Comparison of ENCODE assay signal across 17 cellular contexts in the genomic region with DNA sequence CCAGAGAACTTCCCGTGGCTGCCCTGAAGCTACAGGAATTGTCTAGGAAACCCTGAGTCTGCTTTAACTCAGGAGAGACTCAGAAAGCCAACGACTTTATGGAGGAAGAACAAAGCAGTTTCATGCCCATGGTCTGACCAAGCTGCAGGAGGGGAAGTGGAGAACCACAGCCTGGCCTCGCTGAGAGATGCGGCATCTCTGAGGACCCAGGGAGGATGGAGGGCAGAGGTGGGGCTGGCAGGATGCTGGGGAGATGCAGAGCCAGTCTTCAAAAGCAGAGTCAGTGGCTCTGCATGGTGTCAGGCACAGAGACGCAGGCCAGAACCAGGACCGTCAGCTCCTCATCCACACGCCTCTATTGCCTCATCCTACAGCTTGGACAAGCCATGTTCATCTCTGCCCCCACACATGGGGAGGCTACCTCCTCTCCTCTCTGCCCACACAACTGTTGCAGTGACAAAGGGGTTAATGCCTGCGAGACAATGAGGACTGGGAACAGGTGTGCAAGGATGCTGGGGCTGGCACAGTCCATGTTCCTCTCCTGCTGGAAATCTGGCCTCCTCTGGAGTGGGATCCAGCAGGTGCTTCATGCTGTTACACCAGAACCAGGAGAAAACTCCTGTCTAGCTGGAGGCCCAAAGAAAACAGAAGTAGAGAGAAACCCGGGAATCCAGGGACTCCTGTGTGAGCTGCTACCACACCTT.
DNase-seq lines count a peak whose midpoint lies in the region; ATAC-seq and TF ChIP-seq lines count a peak whose summit lies in the region.
"Had no signal": no experiment of that assay in that cellular context is flagged by ENCODE, and none has a peak within 500 bp of the region (broad histone marks: within the 10 kb centered on the region; RNA-seq: fewer than 3 reads in every experiment).

No MANE protein-coding gene starts in this region.

- no peaks in the 10 kb centered on the region for H3K9me2 ChIP-seq in PC-3 (replicated peaks; ENCODE audit: low read length)

- TF ChIP-seq CTCF in HEK293 (tag by site-specific recombination; IDR thresholded peaks at IDR 0.05): no peak
- TF ChIP-seq CTCF in osteoblast (IDR thresholded peaks at IDR 0.05; ENCODE audit: extremely low read depth, low read depth, low read length): no peak
- TF ChIP-seq CTCF in PC-3 (conservative IDR thresholded peaks at IDR 0.05; ENCODE audit: low read depth, low read length): no peak

- H3K79me2 ChIP-seq in osteoblast (ENCODE audit: insufficient read depth, low read length) (no peaks in the 10 kb centered on the region), PC-3 (ENCODE audit: low read length) (no peaks in the 10 kb centered on the region)

- H3K27ac ChIP-seq in HEK293 (ENCODE audit: extremely low read depth, low read depth, low read length) (no peak overlapping the region), osteoblast (ENCODE audit: low read depth, low read length) (no peak overlapping the region), PC-3 (ENCODE audit: low read length) (no peak overlapping the region)
- H3K27ac ChIP-seq: RWPE1 had no signal

- H4K20me1 ChIP-seq in osteoblast (ENCODE audit: insufficient read depth, low read length) (no peaks in the 10 kb centered on the region), PC-3 (ENCODE audit: low read length) (no peaks in the 10 kb centered on the region)

- no peak overlapping the region for H3K4me3 Mint-ChIP-seq in activated naive CD4-positive, alpha-beta T cell treated with anti-CD3 and anti-CD28 coated beads, Interleukin-2, amount 10 ng/mL, durations not matched to agents 7 days and 5 days
- H3K4me3 Mint-ChIP-seq in T-helper 17 cell: no peak overlapping the region
- H3K4me3 Mint-ChIP-seq: GM23338 had no signal

- H3K27me3 Mint-ChIP-seq in activated naive CD4-positive, alpha-beta T cell treated with anti-CD3 and anti-CD28 coated beads, Interleukin-2, amount 10 ng/mL, durations not matched to agents 7 days and 5 days: peaks cover 56% of the 10 kb centered on the region
- H3K27me3 Mint-ChIP-seq in T-helper 17 cell: peaks cover 38% of the 10 kb centered on the region

- CTCF ChIA-PET in activated naive CD4-positive, alpha-beta T cell treated with anti-CD3 and anti-CD28 coated beads, Interleukin-2, amount 10 ng/mL, durations not matched to agents 7 days and 5 days (lab: Charles Lee): interaction anchor here (1.5 to 2.7 kb wide), 3 partner anchors 10 to 271 kb away, joined by 5 to 14 read pairs (median 5); no protein-coding TSS in a partner anchor
- CTCF ChIA-PET in HEK293 (lab: Yijun Ruan, JAX) (interaction anchor here (0.8 to 1.8 kb wide), 3 partner anchors 9 to 268 kb away, joined by 3 to 5 read pairs (median 4); no protein-coding TSS in a partner anchor), PC-3 (lab: Charles Lee) (interaction anchor here (1.9 kb wide), 1 partner anchor 10 kb away, joined by 8 read pairs; no protein-coding TSS in a partner anchor)

- H3K4me2 ChIP-seq in osteoblast (ENCODE audit: insufficient read depth, low read length) (no peak overlapping the region), PC-3 (ENCODE audit: low read length) (no peak overlapping the region)
- H3K4me2 ChIP-seq: GM23338 had no signal

- H3K4me3 ChIP-seq in HEK293 (ENCODE audit: low read depth, low read length) (no peak overlapping the region), osteoblast (ENCODE audit: insufficient read depth, low read length) (no peak overlapping the region), PC-3 (ENCODE audit: low read length) (no peak overlapping the region)
- H3K4me3 ChIP-seq: GM12878, GM23338 had no signal

- H2AFZ ChIP-seq in osteoblast (ENCODE audit: low read length): no peak overlapping the region
- no peak overlapping the region for H2AFZ ChIP-seq in PC-3 (ENCODE audit: low read length)
- H2AFZ ChIP-seq: GM23338 had no signal

- H3K9me3 ChIP-seq in HEK293 (ENCODE audit: control insufficient read depth, insufficient read depth, low read depth, low read length) (no peaks in the 10 kb centered on the region), T-helper 17 cell (ENCODE audit: control insufficient read depth, low read length, poor library complexity, severe bottlenecking) (no peaks in the 10 kb centered on the region), osteoblast (ENCODE audit: low read depth, low read length) (no peaks in the 10 kb centered on the region), PC-3 (ENCODE audit: low read length) (no peaks in the 10 kb centered on the region)
- H3K9me3 ChIP-seq: Caco-2 had no signal

- peaks cover 12% of the 10 kb centered on the region for H3K4me1 Mint-ChIP-seq in activated naive CD4-positive, alpha-beta T cell treated with anti-CD3 and anti-CD28 coated beads, Interleukin-2, amount 10 ng/mL, durations not matched to agents 7 days and 5 days
- H3K4me1 Mint-ChIP-seq in T-helper 17 cell: peaks cover 5% of the 10 kb centered on the region
- H3K4me1 Mint-ChIP-seq: GM23338 had no signal

- no peaks in the 10 kb centered on the region for H3K36me3 ChIP-seq in HEK293 (ENCODE audit: control insufficient read depth in 2 of 2, insufficient read depth in 1 of 2, low read length in 2 of 2)
- no peaks in the 10 kb centered on the region for H3K36me3 ChIP-seq in osteoblast (ENCODE audit: insufficient read depth, low read length)
- no peaks in the 10 kb centered on the region for H3K36me3 ChIP-seq in PC-3 (ENCODE audit: low read depth, low read length)

- no peak for ATAC-seq in T-helper 17 cell
- ATAC-seq in PC-3: no peak
- ATAC-seq: GM12878, GM23338, HCT116 had no signal

- H3K9me3 Mint-ChIP-seq in activated naive CD4-positive, alpha-beta T cell treated with anti-CD3 and anti-CD28 coated beads, Interleukin-2, amount 10 ng/mL, durations not matched to agents 7 days and 5 days: no peaks in the 10 kb centered on the region
- H3K9me3 Mint-ChIP-seq: GM23338 had no signal

- POLR2A ChIA-PET in HEK293 (lab: Yijun Ruan, JAX) (no interaction called here), PC-3 (lab: Charles Lee; ENCODE audit: unreplicated experiment) (interaction anchor here (0.6 kb wide), 1 partner anchor 28 kb away, joined by 4 read pairs; no protein-coding TSS in a partner anchor)

- H3K27me3 ChIP-seq in osteoblast (ENCODE audit: insufficient read depth, low read length): no peaks in the 10 kb centered on the region
- H3K27me3 ChIP-seq in PC-3 (ENCODE audit: low read length): no peaks in the 10 kb centered on the region

- H3F3A ChIP-seq in PC-3 (ENCODE audit: low read length, unreplicated experiment): no peaks in the 10 kb centered on the region

- DNase-seq in activated naive CD4-positive, alpha-beta T cell treated with anti-CD3 and anti-CD28 coated beads, Interleukin-2, amount 10 ng/mL, durations not matched to agents 7 days and 5 days: peak; percentile 53
- DNase-seq in activated naive CD4-positive, alpha-beta T cell (lab: John Stamatoyannopoulos, UW): no peak
- no peak for DNase-seq in T-helper 17 cell
- peak; percentile 26 for DNase-seq in osteoblast (ENCODE audit: insufficient read length, low spot score, missing footprints)
- no peak for DNase-seq in PC-3
- DNase-seq in HT-29 (ENCODE audit: low spot score): no peak
- DNase-seq: Caco-2, NCI-H1105 treated with DMSO at 0.1 percent for 48 hours, NCI-H2081 treated with DMSO at 0.1 percent for 48 hours, NCI-H510A, NCI-H748 treated with DMSO at 0.1 percent for 48 hours, SIG-M5 had no signal

- H3K9ac ChIP-seq in PC-3 (ENCODE audit: low read length): no peak overlapping the region

- H3K27ac Mint-ChIP-seq in activated naive CD4-positive, alpha-beta T cell treated with anti-CD3 and anti-CD28 coated beads, Interleukin-2, amount 10 ng/mL, durations not matched to agents 7 days and 5 days: no peak overlapping the region
- peak overlapping the region; percentile 57 for H3K27ac Mint-ChIP-seq in T-helper 17 cell
- H3K27ac Mint-ChIP-seq: GM23338 had no signal

- no peaks in the 10 kb centered on the region for H3K36me3 Mint-ChIP-seq in activated naive CD4-positive, alpha-beta T cell treated with anti-CD3 and anti-CD28 coated beads, Interleukin-2, amount 10 ng/mL, durations not matched to agents 7 days and 5 days
- H3K36me3 Mint-ChIP-seq in T-helper 17 cell (ENCODE audit: low read depth): no peaks in the 10 kb centered on the region

- BruUV-seq in PC-3 (replicated peaks; lab: Mats Ljungman, UMichigan): no TSS peak

- intact Hi-C loops in PC-3 (cut with micrococcal nuclease): no loop called here

- no peaks in the 10 kb centered on the region for H3K4me1 ChIP-seq in HEK293 (ENCODE audit: control insufficient read depth, insufficient read depth, low read length)
- H3K4me1 ChIP-seq in osteoblast (ENCODE audit: insufficient read depth, low read length): no peaks in the 10 kb centered on the region
- H3K4me1 ChIP-seq in PC-3 (ENCODE audit: insufficient read depth, low read length): no peaks in the 10 kb centered on the region
- H3K4me1 ChIP-seq: Caco-2 had no signal

TF ChIP-seq in HEK293, 187 proteins besides CTCF, POLR2A, EP300 and RAD21:
- TF ChIP-seq ZEB2 (tag by site-specific recombination; IDR thresholded peaks at IDR 0.05) (no peak), EGR2 (tag by site-specific recombination; IDR thresholded peaks at IDR 0.05; ENCODE audit: low read depth) (0 out of 2 replicates have a peak, but pooled peaks have one; percentile 14), FEZF1 (tag by site-specific recombination; IDR thresholded peaks at IDR 0.05) (no peak), YY2 (tag by site-specific recombination; IDR thresholded peaks at IDR 0.05) (no peak)

Comparison
In these comparisons a context has a peak if more than half of its experiments do, and no peak if none do; other contexts are left out.
1. DNase-seq: peak in activated naive CD4-positive, alpha-beta T cell treated with anti-CD3 and anti-CD28 coated beads, Interleukin-2, amount 10 ng/mL, durations not matched to agents 7 days and 5 days (single experiment) and osteoblast (single experiment); none in activated naive CD4-positive, alpha-beta T cell (0 of 4), T-helper 17 cell (0 of 3), PC-3 (single experiment) and HT-29 (single experiment).